ENCODE assay signal across 8 cellular contexts in the genomic region with DNA sequence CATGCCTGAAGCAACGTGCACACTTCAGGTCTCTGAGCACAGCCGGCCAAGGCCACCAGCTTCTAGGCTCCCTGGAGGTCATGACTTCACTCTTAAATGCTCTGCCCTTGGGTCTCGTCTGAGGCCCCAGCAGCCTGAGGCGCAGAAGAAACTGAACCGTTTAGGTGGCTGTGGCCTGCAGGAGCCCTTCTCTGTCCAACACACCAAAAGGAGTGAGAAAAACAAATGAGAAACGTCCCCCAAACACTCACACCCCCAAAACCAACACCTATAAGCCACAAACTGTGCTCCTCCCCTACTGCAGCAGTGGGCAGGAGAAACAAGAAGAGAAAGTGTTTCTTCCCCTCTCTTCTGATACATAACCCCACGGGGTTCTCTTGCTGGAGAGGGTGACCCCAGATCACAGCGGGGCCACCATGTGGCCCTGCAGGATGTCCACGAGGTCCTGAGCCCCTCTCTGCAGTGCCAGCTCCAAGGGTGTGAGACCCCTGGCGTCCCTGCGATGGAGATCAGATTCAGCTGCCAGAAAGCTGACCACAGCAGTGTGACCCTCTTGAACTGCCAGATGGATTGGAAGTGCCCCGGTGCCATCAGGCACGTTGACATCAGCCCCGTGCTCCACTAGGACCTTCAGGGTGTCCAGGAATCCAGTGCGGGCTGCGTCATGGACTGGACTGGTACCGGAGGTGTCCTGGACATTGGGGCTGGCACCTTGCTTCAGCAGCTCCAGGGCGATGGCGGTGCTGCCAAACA. TPM values are rescaled to one million over a fixed set of nuclear protein-coding genes. Genes with fewer than 3 reads are reported as not detected.
DNase-seq lines count a peak whose midpoint lies in the region; ATAC-seq and TF ChIP-seq lines count a peak whose summit lies in the region.

No MANE protein-coding gene starts in this region.

- H3K4me1 Mint-ChIP-seq in Calu3 (ENCODE audit: low read depth, unreplicated experiment) = peaks cover 30% of the 10 kb centered on the region

- H3K79me1 ChIP-seq in IMR-90 (ENCODE audit: low read depth in 1 of 2, low read length in 2 of 2) = peaks cover 26 to 48% of the 10 kb centered on the region in 2 experiments

- dilution Hi-C loops in IMR-90 (cut with HindIII; ENCODE audit: low sequenced_read_pairs, unreplicated experiment) = no loop called here

- no peak overlapping the region for H2BK120ac ChIP-seq in IMR-90 (ENCODE audit: low read depth, low read length)

- H3K9me1 ChIP-seq in IMR-90 (ENCODE audit: insufficient read depth, low read length) = 0 out of 2 replicates have a peak, but pooled peaks cover 4% of the 10 kb centered on the region

- H3K14ac ChIP-seq in IMR-90 (replicated peaks; ENCODE audit: low read depth, low read length) = no peak overlapping the region; the same call in 1 of the 2 replicates

- H3K4me2 ChIP-seq in IMR-90 (ENCODE audit: low read depth, low read length) = peak overlapping the region; percentile 33

- H3K9me3 ChIP-seq in IMR-90 (ENCODE audit: control insufficient read depth, insufficient read depth, low read length) = no peaks in the 10 kb centered on the region

- no peaks in the 10 kb centered on the region for H4K20me1 ChIP-seq in IMR-90 (ENCODE audit: insufficient read depth, low read length)

- H3K23ac ChIP-seq in IMR-90 (ENCODE audit: low read depth, low read length) = no peak overlapping the region; the same call in 1 of the 2 replicates

- BruUV-seq in Calu3 (replicated peaks; lab: Mats Ljungman, UMichigan) (no TSS peak), IMR-90 (replicated peaks; lab: Mats Ljungman, UMichigan) (no TSS peak)

- H3K9me3 Mint-ChIP-seq in Calu3 (ENCODE audit: low read depth, unreplicated experiment) = no peaks in the 10 kb centered on the region

- in situ Hi-C loops in IMR-90 (cut with MboI; ENCODE audit: low sequenced_read_pairs) = no loop called here

- no peaks in the 10 kb centered on the region for H3K27me3 Mint-ChIP-seq in Calu3 (ENCODE audit: unreplicated experiment)

- ATAC-seq in IMR-90 (ENCODE audit: low read depth) (no peak), GM21737 (IDR thresholded peaks at IDR 0.05; ENCODE audit: unreplicated experiment) (no peak), HG03432 (IDR thresholded peaks at IDR 0.05; ENCODE audit: unreplicated experiment) (no peak)

- H3K27ac ChIP-seq in IMR-90 (ENCODE audit: insufficient read depth, low read length) = 0 out of 2 replicates have a peak overlapping the region, but pooled peaks have one; percentile 45

- no peaks in the 10 kb centered on the region for H3K27me3 ChIP-seq in IMR-90 (ENCODE audit: control insufficient read depth, insufficient read depth, low read length)

- no peak for DNase-seq in Calu3
- DNase-seq in IMR-90 = no peak
- DNase-seq in activated CD8-positive, alpha-beta memory T cell treated with anti-CD3 and anti-CD28 coated beads for 24 hours = peak; percentile 84
- DNase-seq in fibroblast of villous mesenchyme (ENCODE audit: low read depth) = no peak
- DNase-seq in stimulated activated CD4-positive, alpha-beta T cell treated with anti-CD3 and anti-CD28 coated beads, Interleukin-2, amount 100 ng/mL, for 4 hours (ENCODE audit: low read depth) = peak; percentile 18
- DNase-seq in ureter (ENCODE audit: low spot score) = no peak

- H3K4me3 ChIP-seq in IMR-90 (ENCODE audit: insufficient read depth, low read depth, low read length) (no peak overlapping the region), fibroblast of villous mesenchyme (ENCODE audit: low read depth, low read length) (peak overlapping the region; percentile 96)

- no peak overlapping the region for H2BK15ac ChIP-seq in IMR-90 (ENCODE audit: low read depth, low read length)

- POLR2A ChIA-PET in IMR-90 (lab: Charles Lee; ENCODE audit: unreplicated experiment) = interaction anchor here (0.5 to 0.7 kb wide), 3 partner anchors 233 to 609 kb away, joined by 3 to 5 read pairs (median 3); no protein-coding TSS in a partner anchor

- H4K5ac ChIP-seq in IMR-90 (ENCODE audit: low read depth, low read length) = peak overlapping the region; percentile 28; the same call in 1 of the 2 replicates

- H2BK20ac ChIP-seq in IMR-90 (ENCODE audit: low read depth, low read length) = no peak overlapping the region

- H2AK9ac ChIP-seq in IMR-90 (replicated peaks; ENCODE audit: low read depth, low read length, poor library complexity) = peak overlapping the region; percentile 86

- H2BK5ac ChIP-seq in IMR-90 (ENCODE audit: low read depth, low read length, poor library complexity, severe bottlenecking) = peak overlapping the region; percentile 59

- no peak overlapping the region for H3K18ac ChIP-seq in IMR-90 (ENCODE audit: low read depth, low read length)

- peak overlapping the region in 1 of 2 experiments; percentile 81; a peak in 2 of 4 replicates for H4K8ac ChIP-seq in IMR-90 (ENCODE audit: low read depth in 2 of 2, low read length in 2 of 2)

- peaks cover 2% of the 10 kb centered on the region for H3K4me1 ChIP-seq in IMR-90 (ENCODE audit: control insufficient read depth, insufficient read depth, low read length)

- H3K56ac ChIP-seq in IMR-90 (ENCODE audit: extremely low read depth, insufficient read depth, low read length) = no peak overlapping the region

- H3K4me3 Mint-ChIP-seq in Calu3 (ENCODE audit: low read depth, unreplicated experiment) = peak overlapping the region; percentile 94

- intact Hi-C loops in Calu3 (cut with micrococcal nuclease; ENCODE audit: unreplicated experiment) = no loop called here
- intact Hi-C loops in IMR-90 (cut with micrococcal nuclease) = loop anchor here (2.0 kb wide), 1 partner anchor 64 kb away; the partner anchor contains the start of gene KEAP1

- peak overlapping the region; percentile 63 for H3K4ac ChIP-seq in IMR-90 (ENCODE audit: low read depth, low read length)

- WGBS in IMR-90 (ENCODE audit: extremely low coverage in 2 of 2, insufficient read length in 1 of 2), 2 experiments = 91% methylated on average over 10 of the region's 19 CpGs; no CpG with 5 or more reads in 1 of the 2 experiments

- peaks cover 2% of the 10 kb centered on the region; the same call in 1 of the 2 replicates for H3K36me3 ChIP-seq in IMR-90 (ENCODE audit: control insufficient read depth, insufficient read depth, low read length)

- H4K91ac ChIP-seq in IMR-90 (ENCODE audit: insufficient read depth, low read depth, low read length) = peak overlapping the region; percentile 53; the same call in 1 of the 2 replicates

- H2AK5ac ChIP-seq in IMR-90 (ENCODE audit: low read depth, low read length) = peak overlapping the region; percentile 72

- TF ChIP-seq POLR2A in IMR-90 (IDR thresholded peaks at IDR 0.05; ENCODE audit: low read depth, low read length) = no peak

- H3K36me3 Mint-ChIP-seq in Calu3 (ENCODE audit: insufficient read depth, unreplicated experiment) = peaks cover 55% of the 10 kb centered on the region

- H3K27ac Mint-ChIP-seq in Calu3 (ENCODE audit: unreplicated experiment) = peak overlapping the region; percentile 38

- no peak for TF ChIP-seq RAD21 in IMR-90 (IDR thresholded peaks at IDR 0.05; ENCODE audit: low read length)

- H3K9ac ChIP-seq in IMR-90 (ENCODE audit: low read depth, low read length) = peak overlapping the region; percentile 60

- peak overlapping the region; percentile 65 for H2AFZ ChIP-seq in IMR-90 (replicated peaks; ENCODE audit: low read length, poor library complexity)

- CTCF ChIA-PET in Calu3 (lab: Charles Lee) (no interaction called here), IMR-90 (lab: Yijun Ruan, JAX) (no interaction called here)

- no peak for TF ChIP-seq CTCF in Calu3 (IDR thresholded peaks at IDR 0.05; ENCODE audit: unreplicated experiment)
- no peak for TF ChIP-seq CTCF in IMR-90 (conservative IDR thresholded peaks at IDR 0.05; ENCODE audit: low read depth, low read length)
- TF ChIP-seq CTCF in fibroblast of villous mesenchyme (IDR thresholded peaks at IDR 0.05; ENCODE audit: insufficient read depth, low read depth, low read length) = no peak

TF ChIP-seq in IMR-90, 13 proteins besides CTCF, POLR2A, EP300 and RAD21:
- no peak for TF ChIP-seq SMC3 (IDR thresholded peaks at IDR 0.05; ENCODE audit: low read depth, low read length)
- no peak for TF ChIP-seq BHLHE40 (IDR thresholded peaks at IDR 0.05; ENCODE audit: low read depth, low read length)
- TF ChIP-seq MAFK (IDR thresholded peaks at IDR 0.05; ENCODE audit: low read depth, low read length) = no peak

RNA-seq across cellular contexts. Expression of gene KRI1, which starts 1.0 kb away (rescaled TPM):
- total RNA-seq in Calu3 (2022) = 29.6 and 30.8 TPM in 2 replicates
- 5.7 and 7.8 TPM in 2 replicates for total RNA-seq in IMR-90 (2012; rRNA removed)
- polyA plus RNA-seq in IMR-90 (2012; rRNA removed) = 12.9 and 13.3 TPM in 2 replicates
- 7.1 and 11.1 TPM in 2 replicates for polyA plus RNA-seq in IMR-90 (2012; cell fraction: cytosol; rRNA removed)
- 50.6 and 58.6 TPM in 2 replicates for polyA plus RNA-seq in IMR-90 (2012; cell fraction: nucleus; rRNA removed; ENCODE audit: low replicate concordance)
- 4.5 and 5.6 TPM in 2 replicates for total RNA-seq in fibroblast of villous mesenchyme
- total RNA-seq in ureter = 32.5 TPM

RNA-seq across cellular contexts. Expression of gene CDKN2D, which starts 1.9 kb away (rescaled TPM):
- total RNA-seq in Calu3 (2022) = 4.2 and 4.4 TPM in 2 replicates
- total RNA-seq in IMR-90 (2012; rRNA removed) = 3.6 and 3.9 TPM in 2 replicates
- 8.5 and 9.3 TPM in 2 replicates for polyA plus RNA-seq in IMR-90 (2012; rRNA removed)
- polyA plus RNA-seq in IMR-90 (2012; cell fraction: cytosol; rRNA removed) = 3.6 and 11.0 TPM in 2 replicates
- polyA plus RNA-seq in IMR-90 (2012; cell fraction: nucleus; rRNA removed; ENCODE audit: low replicate concordance) = 3.6 and 5.5 TPM in 2 replicates
- total RNA-seq in fibroblast of villous mesenchyme = 6.0 and 6.1 TPM in 2 replicates
- total RNA-seq in ureter = 5.4 TPM

RNA-seq across cellular contexts. Expression of gene AP1M2, which starts 20.3 kb away (rescaled TPM):
- total RNA-seq in Calu3 (2022) (73.7 and 77.9 TPM in 2 replicates), IMR-90 (2012; rRNA removed) (not detected in 2 replicates), fibroblast of villous mesenchyme (6.1 and 13.4 TPM in 2 replicates), ureter (81.4 TPM)
- 0.17 and 0.37 TPM in 2 replicates for polyA plus RNA-seq in IMR-90 (2012; rRNA removed)
- polyA plus RNA-seq in IMR-90 (2012; cell fraction: cytosol; rRNA removed) = 0.22 and 0.26 TPM in 2 replicates
- polyA plus RNA-seq in IMR-90 (2012; cell fraction: nucleus; rRNA removed; ENCODE audit: low replicate concordance) = 0.25 TPM in 1 of 2 replicates, not detected in the other

RNA-seq across cellular contexts. Expression of gene ATG4D, which starts 23.1 kb away (rescaled TPM):
- total RNA-seq in Calu3 (2022) (18.7 and 24.5 TPM in 2 replicates), IMR-90 (2012; rRNA removed) (8.2 and 9.2 TPM in 2 replicates), fibroblast of villous mesenchyme (16.0 and 18.4 TPM in 2 replicates), ureter (36.7 TPM)
- polyA plus RNA-seq in IMR-90 (2012; rRNA removed) = 21.8 and 22.0 TPM in 2 replicates
- 14.2 and 23.7 TPM in 2 replicates for polyA plus RNA-seq in IMR-90 (2012; cell fraction: cytosol; rRNA removed)
- 67.7 and 136 TPM in 2 replicates for polyA plus RNA-seq in IMR-90 (2012; cell fraction: nucleus; rRNA removed; ENCODE audit: low replicate concordance)

RNA-seq across cellular contexts. Expression of gene S1PR5, which starts 49.6 kb away (rescaled TPM):
- total RNA-seq in Calu3 (2022) (not detected in 2 replicates), IMR-90 (2012; rRNA removed) (0.36 and 0.56 TPM in 2 replicates), fibroblast of villous mesenchyme (1.3 and 2.9 TPM in 2 replicates), ureter (4.6 TPM)
- 0.55 and 0.59 TPM in 2 replicates for polyA plus RNA-seq in IMR-90 (2012; rRNA removed)
- 0.31 and 0.86 TPM in 2 replicates for polyA plus RNA-seq in IMR-90 (2012; cell fraction: cytosol; rRNA removed)
- 0.10 and 0.45 TPM in 2 replicates for polyA plus RNA-seq in IMR-90 (2012; cell fraction: nucleus; rRNA removed; ENCODE audit: low replicate concordance)

Comparison
In these comparisons a context has a peak if more than half of its experiments do, and no peak if none do; other contexts are left out.
1. DNase-seq: peak in activated CD8-positive, alpha-beta memory T cell treated with anti-CD3 and anti-CD28 coated beads for 24 hours (single experiment) and stimulated activated CD4-positive, alpha-beta T cell treated with anti-CD3 and anti-CD28 coated beads, Interleukin-2, amount 100 ng/mL, for 4 hours (single experiment); none in Calu3 (single experiment), IMR-90 (single experiment), fibroblast of villous mesenchyme (single experiment) and ureter (single experiment).